ENCODE assay signal across 8 cellular contexts in genomic region chr5:124748687-124749594, GRCh38. TPM values are rescaled to one million over a fixed set of nuclear protein-coding genes. Genes with fewer than 3 reads are reported as not detected.
A peak's percentile ranks its signal among the peaks of the same experiment; 100 is the strongest.
DNase-seq lines count a peak whose midpoint lies in the region; ATAC-seq and TF ChIP-seq lines count a peak whose summit lies in the region.

No MANE protein-coding gene starts in this region.

- no peaks in the 10 kb centered on the region for H3K36me3 ChIP-seq in body of pancreas (replicated peaks in 1 of 2; ENCODE audit: insufficient read depth in 1 of 2, low read depth in 2 of 2)
- H3K36me3 ChIP-seq in psoas muscle (ENCODE audit: insufficient read depth in 1 of 2, low read depth in 1 of 2): no peaks in the 10 kb centered on the region

- TF ChIP-seq POLR2A in body of pancreas (IDR thresholded peaks at IDR 0.05): peak; percentile 57 to 85 (median 85)

- WGBS in body of pancreas, 2 donors: 4 to 6% methylated on average over 25 of the region's 25 CpGs
- 3 to 4% (median 4%) methylated on average over 25 of the region's 25 CpGs for WGBS in psoas muscle, 3 donors

- H3K4me3 ChIP-seq in body of pancreas (peak overlapping the region; percentile 12 to 19), psoas muscle (peak overlapping the region; percentile 83)

- intact Hi-C loops in body of pancreas (cut with DNase I) (no loop called here), psoas muscle (cut with DNase I) (loop anchor here (2.0 to 10.0 kb wide), 4 partner anchors 87 to 224 kb away; no protein-coding TSS in a partner anchor)

- H3K27ac ChIP-seq in body of pancreas: peak overlapping the region; percentile 82 to 91 (median 85)
- peak overlapping the region; percentile 95 for H3K27ac ChIP-seq in psoas muscle

- peaks cover 23% of the 10 kb centered on the region for H3K4me1 ChIP-seq in body of pancreas
- H3K4me1 ChIP-seq in psoas muscle: peaks cover 8% of the 10 kb centered on the region

- ATAC-seq in HG03558 (IDR thresholded peaks at IDR 0.05; ENCODE audit: extremely low read depth, unreplicated experiment) (peak; percentile 83), body of pancreas (peak; percentile 87), psoas muscle (peak; percentile 79 to 87 (median 82))

- no peaks in the 10 kb centered on the region for H3K9me3 ChIP-seq in body of pancreas
- no peaks in the 10 kb centered on the region for H3K9me3 ChIP-seq in psoas muscle

- no peaks in the 10 kb centered on the region for H3K27me3 ChIP-seq in body of pancreas
- H3K27me3 ChIP-seq in psoas muscle (ENCODE audit: insufficient read depth in 3 of 3, low read length in 2 of 3): no peaks in the 10 kb centered on the region

- DNase-seq in DMS79 (lab: John Stamatoyannopoulos, UW) (peak; percentile 75), GM20000 (ENCODE audit: low spot score) (peak; percentile 86), NCI-H774 (lab: John Stamatoyannopoulos, UW) (peak; percentile 95), body of pancreas (peak; percentile 80 to 91 (median 87)), hippocampal formation (lab: John Stamatoyannopoulos, UW) (peak; percentile 83 to 96), psoas muscle (peak; percentile 47 to 66), cortex of kidney (lab: John Stamatoyannopoulos, UW) (no peak)

- TF ChIP-seq CTCF in GM20000 (IDR thresholded peaks at IDR 0.05; ENCODE audit: extremely low read depth, missing control alignments) (no peak), body of pancreas (IDR thresholded peaks at IDR 0.05) (peak in 2 of 7 experiments; percentile 5 to 9), psoas muscle (IDR thresholded peaks at IDR 0.05) (no peak)

RNA-seq across cellular contexts. Expression of gene ZNF608, which starts 2.5 kb away (rescaled TPM):
- total RNA-seq in body of pancreas (10 to 100 TPM; 30.1 to 33.6 TPM), psoas muscle (10 to 100 TPM in 2 of 4 donors, 1 to 10 TPM in 2; 7.3 to 11.7 (median 10.3) TPM)
- polyA plus RNA-seq in psoas muscle: 1 to 10 TPM; 1.6 to 9.8 (median 3.3) TPM
